8 cellular contexts compared by ENCODE assay signal in the genomic region with DNA sequence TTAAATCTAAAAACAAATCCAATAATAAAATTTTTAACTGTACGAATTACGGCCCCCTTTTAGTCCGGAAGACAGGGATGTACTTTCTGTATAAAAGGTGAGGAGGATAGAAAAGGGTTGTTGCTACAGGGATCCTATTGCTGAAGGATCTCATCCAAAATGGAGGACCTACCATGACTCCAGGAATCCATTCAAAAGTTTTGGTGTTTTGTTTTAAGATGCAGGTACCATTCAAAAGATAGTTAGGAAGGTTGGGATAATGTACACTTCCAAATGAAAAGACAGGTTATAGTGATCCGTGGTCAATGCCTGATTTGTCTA. TPM values are rescaled to one million over a fixed set of nuclear protein-coding genes. Genes with fewer than 3 reads are reported as not detected.
A peak's percentile ranks its signal among the peaks of the same experiment; 100 is the strongest.
DNase-seq lines count a peak whose midpoint lies in the region; ATAC-seq and TF ChIP-seq lines count a peak whose summit lies in the region.

No MANE protein-coding gene starts in this region.

- no peak overlapping the region for H2AFZ ChIP-seq in fibroblast of lung (ENCODE audit: low read length)

- ATAC-seq in GM18858 (IDR thresholded peaks at IDR 0.05; ENCODE audit: unreplicated experiment), result no peak

- in situ Hi-C loops in G401 (cut with HindIII; ENCODE audit: low sequenced_read_pairs), result no loop called here
- in situ Hi-C loops in GM13976 (cut with MboI; ENCODE audit: low sequenced_read_pairs, unreplicated experiment), result no loop called here

- DNase-seq in G401 (ENCODE audit: low spot score) (peak; percentile 19), RWPE1 (ENCODE audit: low spot score) (no peak), fibroblast of lung (ENCODE audit: low read depth in 2 of 2) (no peak), retinal pigment epithelial cell (ENCODE audit: low read depth) (no peak), NCI-H748 treated with DMSO at 0.1 percent for 48 hours (lab: John Stamatoyannopoulos, UW) (no peak), GM13976 (ENCODE audit: low spot score) (no peak), cortex of kidney (lab: John Stamatoyannopoulos, UW) (no peak)

- H3K4me1 ChIP-seq in fibroblast of lung (ENCODE audit: control insufficient read depth, extremely low read depth, insufficient read depth, low read length), result peaks cover 21% of the 10 kb centered on the region

- peak overlapping the region; percentile 94 for H3K27ac ChIP-seq in RWPE1
- peak overlapping the region; percentile 99 for H3K27ac ChIP-seq in fibroblast of lung (ENCODE audit: insufficient read depth, low read length)

- no peaks in the 10 kb centered on the region for H3K36me3 ChIP-seq in fibroblast of lung (ENCODE audit: control insufficient read depth, insufficient read depth, low read length)

- no peaks in the 10 kb centered on the region for H3K9me3 ChIP-seq in fibroblast of lung (ENCODE audit: control insufficient read depth, insufficient read depth, low read depth, low read length)

- H3K4me3 ChIP-seq in fibroblast of lung (replicated peaks in 1 of 4; ENCODE audit: control extremely low read depth in 1 of 4, insufficient read depth in 1 of 4, low read depth in 3 of 4, low read length in 4 of 4), result peak overlapping the region in 3 of 4 experiments; percentile 63 to 93 (median 64)
- H3K4me3 ChIP-seq in retinal pigment epithelial cell (ENCODE audit: low read length), result peak overlapping the region; percentile 68

- POLR2A ChIA-PET in RWPE1 (lab: Yijun Ruan, JAX; ENCODE audit: low non-redundant PET), result interaction anchor here (0.6 to 1.3 kb wide), 3 partner anchors 81 to 123 kb away, joined by 3 to 6 read pairs (median 4); no protein-coding TSS in a partner anchor

- H3K27me3 ChIP-seq in fibroblast of lung (ENCODE audit: control insufficient read depth, insufficient read depth, low read length), result no peaks in the 10 kb centered on the region

- TF ChIP-seq CTCF in RWPE1 (conservative IDR thresholded peaks at IDR 0.05; ENCODE audit: low read depth) (no peak), fibroblast of lung (conservative IDR thresholded peaks at IDR 0.05 in 1 of 2, IDR thresholded peaks at IDR 0.05 in 1 of 2; ENCODE audit: low read depth in 1 of 2, low read length in 2 of 2) (no peak), retinal pigment epithelial cell (conservative IDR thresholded peaks at IDR 0.05; ENCODE audit: low read depth, low read length) (no peak), GM13976 (IDR thresholded peaks at IDR 0.05; ENCODE audit: borderline replicate concordance, control extremely low read depth, extremely low read depth, insufficient read depth, missing control alignments) (no peak)

- H3K79me2 ChIP-seq in fibroblast of lung (ENCODE audit: control insufficient read depth, insufficient read depth, low read length), result peaks cover 36% of the 10 kb centered on the region

- no peak overlapping the region for H3K9ac ChIP-seq in fibroblast of lung (ENCODE audit: insufficient read depth, low read length)

- CTCF ChIA-PET in RWPE1 (lab: Yijun Ruan, JAX), result interaction anchor here (0.5 to 2.4 kb wide), 6 partner anchors 13 to 179 kb away, joined by 3 to 12 read pairs (median 3); no protein-coding TSS in a partner anchor

- H3K4me2 ChIP-seq in fibroblast of lung (ENCODE audit: extremely low read depth, insufficient read depth, low read length), result peak overlapping the region; percentile 96

- no peaks in the 10 kb centered on the region for H4K20me1 ChIP-seq in fibroblast of lung (ENCODE audit: control insufficient read depth, extremely low read depth, insufficient read depth, low read length)

RNA-seq across cellular contexts. Expression of a gene that starts 1.3 kb away (rescaled TPM):
- 46.0 and 90.0 TPM in 2 replicates for total RNA-seq in G401 (2014; rRNA removed; shearing (Covaris generic))
- 85.0 and 93.7 TPM in 2 replicates for total RNA-seq in fibroblast of lung
- polyA plus RNA-seq in fibroblast of lung, result 153 and 210 TPM in 2 replicates
- polyA plus RNA-seq in fibroblast of lung (2012), result 103 and 145 TPM in 2 replicates
- 31.8 and 38.8 TPM in 2 replicates for polyA minus RNA-seq in fibroblast of lung (ENCODE audit: low replicate concordance)
